In genomic region chr11:92050305-92050704, GRCh38 we compare ENCODE assay signal across 17 cellular contexts.
DNase-seq lines count a peak whose midpoint lies in the region; ATAC-seq and TF ChIP-seq lines count a peak whose summit lies in the region.
"Had no signal": no experiment of that assay in that cellular context is flagged by ENCODE, and none has a peak within 500 bp of the region (broad histone marks: within the 10 kb centered on the region; RNA-seq: fewer than 3 reads in every experiment).

No MANE protein-coding gene starts in this region.

- H3K4me1 Mint-ChIP-seq in activated naive CD4-positive, alpha-beta T cell treated with anti-CD3 and anti-CD28 coated beads, Interleukin-2, amount 10 ng/mL, durations not matched to agents 7 days and 5 days, result no peaks in the 10 kb centered on the region

- H3K9me3 Mint-ChIP-seq in activated naive CD4-positive, alpha-beta T cell treated with anti-CD3 and anti-CD28 coated beads, Interleukin-2, amount 10 ng/mL, durations not matched to agents 7 days and 5 days, result no peaks in the 10 kb centered on the region
- H3K9me3 Mint-ChIP-seq: GM23338 had no signal

- in situ Hi-C loops in transverse colon (cut with MboI; ENCODE audit: low pct_ligation_motif_present in 1 of 4, low pct_unique_long_range_greater_than_20kb in 1 of 4, low sequenced_read_pairs in 3 of 4), result no loop called here

- no peak for ATAC-seq in HG03354 (IDR thresholded peaks at IDR 0.05; ENCODE audit: poor library complexity, severe bottlenecking, unreplicated experiment)
- no peak for ATAC-seq in esophagus mucosa
- ATAC-seq: GM23338 had no signal

- H3K27me3 Mint-ChIP-seq in activated naive CD4-positive, alpha-beta T cell treated with anti-CD3 and anti-CD28 coated beads, Interleukin-2, amount 10 ng/mL, durations not matched to agents 7 days and 5 days, result no peaks in the 10 kb centered on the region

- H3K4me1 ChIP-seq in transverse colon, result no peaks in the 10 kb centered on the region

- no peaks in the 10 kb centered on the region for H3K36me3 Mint-ChIP-seq in activated naive CD4-positive, alpha-beta T cell treated with anti-CD3 and anti-CD28 coated beads, Interleukin-2, amount 10 ng/mL, durations not matched to agents 7 days and 5 days

- TF ChIP-seq POLR2A in transverse colon (IDR thresholded peaks at IDR 0.05), result no peak

- WGBS in transverse colon (ENCODE audit: low coverage in 1 of 2), 2 donors, result 49 to 58% methylated on average over 2 of the region's 2 CpGs

- H3K9me3 ChIP-seq in transverse colon, result no peaks in the 10 kb centered on the region

- no peak overlapping the region for H3K4me3 Mint-ChIP-seq in activated naive CD4-positive, alpha-beta T cell treated with anti-CD3 and anti-CD28 coated beads, Interleukin-2, amount 10 ng/mL, durations not matched to agents 7 days and 5 days
- H3K4me3 Mint-ChIP-seq: GM23338 had no signal

- DNase-seq in NCI-H146 (lab: John Stamatoyannopoulos, UW), result peak; percentile 9
- no peak for DNase-seq in NCI-H146 treated with DMSO at 0.1 percent for 48 hours (lab: John Stamatoyannopoulos, UW; ENCODE audit: unreplicated experiment)
- peak; percentile 44 for DNase-seq in foreskin melanocyte
- no peak for DNase-seq in activated naive CD4-positive, alpha-beta T cell treated with anti-CD3 and anti-CD28 coated beads, Interleukin-2, amount 10 ng/mL, durations not matched to agents 7 days and 5 days
- no peak for DNase-seq in transverse colon
- DNase-seq: HCEC 1CT, MM.1S, NCI-H1092 treated with DMSO at 0.1 percent for 48 hours, NCI-H1694, NCI-H226, NCI-H524, PC-9 had no signal

- H3K27me3 ChIP-seq in transverse colon, result no peaks in the 10 kb centered on the region

- intact Hi-C loops in transverse colon (cut with DNase I; ENCODE audit: low total_unique reads), result no loop called here

- no peak overlapping the region for H3K27ac ChIP-seq in transverse colon
- H3K27ac ChIP-seq: 22Rv1, PC-9 had no signal

- no peak overlapping the region for H3K4me3 ChIP-seq in transverse colon
- H3K4me3 ChIP-seq: GM23338, PC-9 had no signal

- H3K27ac Mint-ChIP-seq in activated naive CD4-positive, alpha-beta T cell treated with anti-CD3 and anti-CD28 coated beads, Interleukin-2, amount 10 ng/mL, durations not matched to agents 7 days and 5 days, result no peak overlapping the region
- H3K27ac Mint-ChIP-seq: GM23338 had no signal

- no peak for TF ChIP-seq CTCF in transverse colon (IDR thresholded peaks at IDR 0.05)

- TF ChIP-seq EP300 in transverse colon (IDR thresholded peaks at IDR 0.05; ENCODE audit: low read depth), result no peak

- CTCF ChIA-PET in activated naive CD4-positive, alpha-beta T cell treated with anti-CD3 and anti-CD28 coated beads, Interleukin-2, amount 10 ng/mL, durations not matched to agents 7 days and 5 days (lab: Charles Lee), result no interaction called here

- H3K36me3 ChIP-seq in transverse colon, result no peaks in the 10 kb centered on the region

TF ChIP-seq in PFSK-1, 5 proteins besides CTCF, POLR2A, EP300 and RAD21:
- TF ChIP-seq SIN3A (IDR thresholded peaks at IDR 0.05; ENCODE audit: borderline replicate concordance, insufficient read depth, low read length), result 0 out of 2 replicates have a peak, but pooled peaks have one; percentile 23
- TF ChIP-seq POLR2AphosphoS5 (IDR thresholded peaks at IDR 0.05; ENCODE audit: low read depth, low read length), result no peak
- TF ChIP-seq FOXP2 (optimal IDR thresholded peaks at IDR 0.05; ENCODE audit: borderline replicate concordance, extremely low read depth, extremely low read length, insufficient read depth), result no peak
- no peak for TF ChIP-seq REST (IDR thresholded peaks at IDR 0.05; ENCODE audit: insufficient read depth in 1 of 2, low read depth in 2 of 2, low read length in 2 of 2)
- no peak for TF ChIP-seq TAF1 (IDR thresholded peaks at IDR 0.05; ENCODE audit: borderline replicate concordance, insufficient read depth, low read length)

Comparison
In these comparisons a context has a peak if more than half of its experiments do, and no peak if none do; other contexts are left out.
1. DNase-seq: peak in NCI-H146 (single experiment) and foreskin melanocyte (single experiment); none in NCI-H146 treated with DMSO at 0.1 percent for 48 hours (single experiment), activated naive CD4-positive, alpha-beta T cell treated with anti-CD3 and anti-CD28 coated beads, Interleukin-2, amount 10 ng/mL, durations not matched to agents 7 days and 5 days (single experiment) and transverse colon (single experiment).